In the genomic region with DNA sequence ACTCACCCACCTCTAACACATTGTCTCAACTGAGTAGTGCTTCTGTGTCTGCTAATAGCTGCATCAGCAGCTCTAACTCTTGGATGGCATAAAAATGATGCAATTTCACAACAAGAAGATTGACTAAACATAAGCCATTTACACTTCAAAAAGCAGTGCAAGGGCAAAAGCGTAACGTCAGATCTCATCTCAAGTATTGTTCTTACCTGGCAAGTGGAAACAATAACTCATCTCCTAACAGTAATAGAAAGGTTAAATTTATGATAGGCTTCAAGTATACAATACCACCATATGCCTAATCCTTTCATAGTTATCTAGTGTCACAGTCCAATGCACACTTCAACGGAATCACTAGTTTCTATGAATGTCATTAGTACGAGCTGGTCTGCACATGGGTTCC, we compare ENCODE assay signal across 10 cellular contexts. TPM values are rescaled to one million over a fixed set of nuclear protein-coding genes. Genes with fewer than 3 reads are reported as not detected.
DNase-seq lines count a peak whose midpoint lies in the region; ATAC-seq and TF ChIP-seq lines count a peak whose summit lies in the region.
"Had no signal": no experiment of that assay in that cellular context is flagged by ENCODE, and none has a peak within 500 bp of the region (broad histone marks: within the 10 kb centered on the region; RNA-seq: fewer than 3 reads in every experiment).

No MANE protein-coding gene starts in this region.

- no peaks in the 10 kb centered on the region for H3K9me3 ChIP-seq in CD4-positive, alpha-beta T cell (ENCODE audit: control insufficient read depth, low read length)
- H3K9me3 ChIP-seq in SJCRH30 (replicated peaks), result no peaks in the 10 kb centered on the region

- no peaks in the 10 kb centered on the region for H3K36me3 ChIP-seq in SJCRH30

- H3K27me3 Mint-ChIP-seq in CD4-positive, alpha-beta T cell, result no peaks in the 10 kb centered on the region

- TF ChIP-seq CTCF in CD4-positive, alpha-beta T cell (IDR thresholded peaks at IDR 0.05), result no peak
- no peak for TF ChIP-seq CTCF in omental fat pad (IDR thresholded peaks at IDR 0.05)
- TF ChIP-seq CTCF in dorsolateral prefrontal cortex (IDR thresholded peaks at IDR 0.05 in 54 of 56, conservative IDR thresholded peaks at IDR 0.05 in 2 of 56; ENCODE audit: low read depth in 1 of 56, partially characterized antibody in 56 of 56), result no peak

- 0 out of 2 replicates have a peak, but pooled peaks cover 7% of the 10 kb centered on the region for H3K4me1 ChIP-seq in SJCRH30

- intact Hi-C loops in CD4-positive, alpha-beta T cell (cut with DNase I, micrococcal nuclease), result no loop called here
- intact Hi-C loops in sciatic nerve (cut with DNase I), result no loop called here
- intact Hi-C loops in dorsolateral prefrontal cortex (cut with DNase I), result no loop called here

- H3K9me3 Mint-ChIP-seq in CD4-positive, alpha-beta T cell, result peaks cover 2% of the 10 kb centered on the region

- no peaks in the 10 kb centered on the region for H3K27me3 ChIP-seq in CD4-positive, alpha-beta T cell (ENCODE audit: control insufficient read depth, insufficient read depth, low read length)
- H3K27me3 ChIP-seq in SJCRH30 (no peaks in the 10 kb centered on the region; the same call in 1 of the 2 replicates), dorsolateral prefrontal cortex (no peaks in the 10 kb centered on the region)

- no peak for DNase-seq in CD4-positive, alpha-beta T cell
- DNase-seq in NCI-H524 (lab: John Stamatoyannopoulos, UW) (peak; percentile 40 to 86), sciatic nerve (ENCODE audit: low spot score) (no peak), omental fat pad (ENCODE audit: low spot score) (no peak), SJCRH30 (no peak), dorsolateral prefrontal cortex (no peak)
- DNase-seq: COR-L47; stimulated activated CD4-positive, alpha-beta T cell treated with anti-CD3 and anti-CD28 coated beads, Interleukin-2, amount 100 ng/mL, for 24 hours had no signal

- peaks cover 89% of the 10 kb centered on the region for H3K4me1 Mint-ChIP-seq in CD4-positive, alpha-beta T cell (ENCODE audit: low read depth)

- H3K27ac Mint-ChIP-seq in CD4-positive, alpha-beta T cell, result peak overlapping the region; percentile 92

- H3K4me3 ChIP-seq in SJCRH30 (no peak overlapping the region), dorsolateral prefrontal cortex (no peak overlapping the region)

- peaks cover 6% of the 10 kb centered on the region for H3K36me3 Mint-ChIP-seq in CD4-positive, alpha-beta T cell (ENCODE audit: low read depth)

- CTCF ChIA-PET in CD4-positive, alpha-beta T cell (lab: Charles Lee), result interaction anchor here (1.2 to 1.4 kb wide), 2 partner anchors 12 to 14 kb away, joined by 3 to 4 read pairs; no protein-coding TSS in a partner anchor

- ATAC-seq in CD4-positive, alpha-beta T cell (ENCODE audit: poor library complexity), result no peak
- ATAC-seq in GM18873 (IDR thresholded peaks at IDR 0.05; ENCODE audit: low FRiP score, unreplicated experiment), result peak; percentile 46
- peak; percentile 56 for ATAC-seq in HG02938 (IDR thresholded peaks at IDR 0.05; ENCODE audit: unreplicated experiment)
- ATAC-seq in sciatic nerve, result no peak
- ATAC-seq in omental fat pad (ENCODE audit: low FRiP score), result no peak

- peak overlapping the region; percentile 1 for H3K4me3 Mint-ChIP-seq in CD4-positive, alpha-beta T cell

- no peak overlapping the region for H3K27ac ChIP-seq in CD4-positive, alpha-beta T cell (ENCODE audit: low read depth, low read length)
- no peak overlapping the region for H3K27ac ChIP-seq in SJCRH30
- no peak overlapping the region for H3K27ac ChIP-seq in dorsolateral prefrontal cortex

- POLR2A ChIA-PET in CD4-positive, alpha-beta T cell (lab: Charles Lee), result interaction anchor here (1.1 to 9.6 kb wide), 4 partner anchors 8 to 25 kb away, joined by 3 to 302 read pairs (median 7); partner anchors contain the start of gene TPK1

RNA-seq across cellular contexts. Expression of gene TPK1, which starts 14.8 kb away (rescaled TPM):
- 10 to 100 TPM; 17.1 to 17.8 TPM for total RNA-seq in CD4-positive, alpha-beta T cell
- 14.8 TPM for total RNA-seq in sciatic nerve
- total RNA-seq in omental fat pad, result 10 to 100 TPM in 1 of 4 donors, 1 to 10 TPM in 3; 4.5 to 11.8 (median 8.0) TPM
- 2.4 and 3.1 TPM in 2 replicates for total RNA-seq in SJCRH30 (2014; rRNA removed; shearing (Covaris generic))
- 10 to 100 TPM in 119 of 120 experiments, 1 to 10 TPM in 1; 10.0 to 33.7 (median 19.2) TPM for total RNA-seq in dorsolateral prefrontal cortex

Comparison
In these comparisons a context has a peak if more than half of its experiments do, and no peak if none do; other contexts are left out.
1. ATAC-seq: peak in GM18873 (single experiment) and HG02938 (single experiment); none in CD4-positive, alpha-beta T cell (single experiment), sciatic nerve (single experiment) and omental fat pad (single experiment).
2. DNase-seq: peak in NCI-H524 (2 of 2); none in CD4-positive, alpha-beta T cell (0 of 10), sciatic nerve (single experiment), omental fat pad (single experiment), SJCRH30 (0 of 2) and dorsolateral prefrontal cortex (0 of 10).